ENCODE assay signal across 1 cellular context in the genomic region with DNA sequence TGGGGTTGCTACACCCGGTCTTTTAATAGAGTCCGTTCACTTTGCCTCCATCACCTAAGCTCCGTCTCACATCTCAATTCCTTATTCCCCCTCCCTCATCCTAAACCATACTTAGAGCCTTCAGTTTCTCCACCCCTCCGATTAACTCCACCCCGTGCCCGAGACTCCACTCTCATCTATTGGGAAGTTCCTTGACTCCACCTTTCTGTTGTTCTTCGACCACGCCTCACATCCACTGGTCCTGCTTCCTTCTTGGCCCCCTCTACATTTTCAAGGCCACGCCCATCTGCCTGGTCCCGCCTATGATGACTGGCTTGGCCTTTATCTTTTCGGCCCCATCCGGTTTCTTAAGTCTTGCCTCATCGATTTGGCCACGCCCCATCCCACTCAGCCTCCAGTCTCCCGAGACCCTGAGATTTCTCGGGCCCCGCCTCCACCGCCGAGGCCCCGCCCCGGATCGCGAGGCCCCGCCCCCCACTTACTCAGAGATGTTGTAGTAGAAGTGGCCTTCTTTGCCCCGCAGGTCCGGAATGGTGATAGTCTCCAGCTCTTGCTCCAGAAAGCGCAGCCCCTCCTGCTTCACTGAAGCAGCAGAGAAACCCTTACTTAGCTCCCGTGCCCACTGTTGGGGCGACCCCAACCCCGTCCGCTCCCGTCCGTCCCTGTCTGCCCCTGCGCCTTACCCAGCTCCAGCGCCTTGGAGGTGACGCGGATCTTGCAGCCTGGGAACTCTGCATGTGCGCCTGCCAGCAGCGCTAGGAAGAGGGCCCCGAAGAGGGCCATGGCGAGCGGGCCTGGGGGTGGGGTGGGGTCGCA.
TF ChIP-seq lines count a peak whose summit lies in the region.

No MANE protein-coding gene starts in this region.

TF ChIP-seq in HCT116, 20 proteins besides CTCF, POLR2A, EP300 and RAD21:
- TF ChIP-seq EZH2 (IDR thresholded peaks at IDR 0.05) (no peak), TCF7L2 (IDR thresholded peaks at IDR 0.05; ENCODE audit: borderline replicate concordance, extremely low read depth, insufficient read depth, insufficient read length) (peak; percentile 83)
